ENCODE assay signal across 8 cellular contexts in the genomic region with DNA sequence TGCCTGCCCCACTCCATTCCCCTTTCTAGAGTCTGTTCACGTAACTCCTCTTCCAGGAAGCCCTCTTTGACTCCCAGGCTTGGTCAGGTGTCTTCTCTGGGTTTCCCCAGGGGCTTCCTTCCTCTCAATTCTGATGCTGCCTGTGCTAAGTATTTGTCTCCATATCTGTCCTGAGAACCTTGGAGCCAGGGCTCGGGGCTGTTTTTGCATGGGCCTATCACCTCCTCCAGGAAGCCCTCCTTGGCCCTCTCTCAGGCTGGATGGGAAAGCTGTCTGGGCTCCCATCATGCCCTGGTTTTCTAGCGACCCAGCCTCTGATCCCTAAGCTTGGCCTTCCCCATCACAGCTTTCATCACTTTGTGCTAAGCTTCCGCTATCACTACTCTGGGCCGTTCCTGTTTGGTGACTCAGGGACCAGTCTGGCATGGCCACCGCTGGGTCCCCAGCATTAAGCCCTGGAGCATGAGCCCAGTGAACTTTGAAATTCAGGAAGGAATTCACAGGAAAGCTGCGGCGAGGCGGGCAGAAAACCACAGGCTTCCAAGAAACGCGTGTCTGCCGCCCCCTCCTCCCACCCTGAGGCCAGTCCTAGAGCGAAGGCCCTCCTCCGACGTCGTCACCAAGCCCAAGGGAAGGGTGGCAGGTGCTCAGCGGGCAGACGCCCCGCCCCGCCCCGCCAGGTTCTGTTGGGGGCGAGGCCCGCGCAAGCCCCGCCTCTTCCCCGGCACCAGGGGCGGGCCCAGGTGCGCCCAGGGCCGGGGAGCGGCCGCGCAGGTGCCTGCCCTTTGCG. TPM values are rescaled to one million over a fixed set of nuclear protein-coding genes. Genes with fewer than 3 reads are reported as not detected.
A peak's percentile ranks its signal among the peaks of the same experiment; 100 is the strongest.
DNase-seq lines count a peak whose midpoint lies in the region; ATAC-seq and TF ChIP-seq lines count a peak whose summit lies in the region.

No MANE protein-coding gene starts in this region.

- H3K4me3 Mint-ChIP-seq in progenitor cell of endocrine pancreas (ENCODE audit: low read depth), result peak overlapping the region; percentile 99

- no peaks in the 10 kb centered on the region for H3K27me3 ChIP-seq in PC-3 (ENCODE audit: low read length)

- peaks cover 51% of the 10 kb centered on the region for H3K4me1 Mint-ChIP-seq in progenitor cell of endocrine pancreas (ENCODE audit: low read depth)

- POLR2A ChIA-PET in PC-3 (lab: Charles Lee; ENCODE audit: unreplicated experiment), result interaction anchor here (0.6 kb wide), 1 partner anchor 166 kb away, joined by 4 read pairs; no protein-coding TSS in a partner anchor

- CTCF ChIA-PET in PC-3 (lab: Charles Lee), result no interaction called here

- H3K79me2 ChIP-seq in PC-3 (ENCODE audit: low read length), result peaks cover 45% of the 10 kb centered on the region

- DNase-seq in Caki2 (ENCODE audit: low read depth) (peak; percentile 99), PC-3 (peak; percentile 90), cardiac septum (ENCODE audit: low spot score) (peak; percentile 81), progenitor cell of endocrine pancreas (ENCODE audit: low spot score, unreplicated experiment) (peak; percentile 97)
- DNase-seq in activated gamma-delta T cell treated with anti-CD3 and anti-CD28 coated beads, Interleukin-2, amount 50 U/mL, for 16 hours (ENCODE audit: low read depth), result peak; percentile 40

- H3K9me3 Mint-ChIP-seq in progenitor cell of endocrine pancreas (ENCODE audit: low read depth), result no peaks in the 10 kb centered on the region

- H3K27ac Mint-ChIP-seq in progenitor cell of endocrine pancreas, result peak overlapping the region; percentile 97

- peak overlapping the region; percentile 71 for H2AFZ ChIP-seq in PC-3 (ENCODE audit: low read length)

- H3K27ac ChIP-seq in PC-3 (ENCODE audit: low read length), result peak overlapping the region; percentile 73
- no peak overlapping the region for H3K27ac ChIP-seq in urinary bladder (ENCODE audit: low read depth)

- no peaks in the 10 kb centered on the region for H3K36me3 ChIP-seq in PC-3 (ENCODE audit: low read depth, low read length)
- no peaks in the 10 kb centered on the region for H3K36me3 ChIP-seq in urinary bladder (ENCODE audit: insufficient read depth)

- no peak for TF ChIP-seq CTCF in PC-3 (conservative IDR thresholded peaks at IDR 0.05; ENCODE audit: low read depth, low read length)
- TF ChIP-seq CTCF in progenitor cell of endocrine pancreas (IDR thresholded peaks at IDR 0.05; ENCODE audit: unreplicated experiment), result no peak

- ATAC-seq in HG03159 (IDR thresholded peaks at IDR 0.05; ENCODE audit: unreplicated experiment) (peak; percentile 63), PC-3 (peak; percentile 58), GM19463 (IDR thresholded peaks at IDR 0.05; ENCODE audit: unreplicated experiment) (no peak)

- H3K4me1 ChIP-seq in PC-3 (ENCODE audit: insufficient read depth, low read length) (peaks cover 39% of the 10 kb centered on the region), urinary bladder (ENCODE audit: insufficient read depth) (no peaks in the 10 kb centered on the region)

- no peaks in the 10 kb centered on the region for H3K9me3 ChIP-seq in PC-3 (ENCODE audit: low read length)

- TSS peak; percentile 21 for BruUV-seq in PC-3 (replicated peaks; lab: Mats Ljungman, UMichigan)

- peak overlapping the region; percentile 85 for H3K4me2 ChIP-seq in PC-3 (ENCODE audit: low read length)

- H3F3A ChIP-seq in PC-3 (ENCODE audit: low read length, unreplicated experiment), result no peaks in the 10 kb centered on the region

- H3K9ac ChIP-seq in PC-3 (ENCODE audit: low read length), result peak overlapping the region; percentile 86; the same call in 1 of the 2 replicates

- no peaks in the 10 kb centered on the region for H3K36me3 Mint-ChIP-seq in progenitor cell of endocrine pancreas (ENCODE audit: insufficient read depth)

- H3K4me3 ChIP-seq in PC-3 (ENCODE audit: low read length) (peak overlapping the region; percentile 91), urinary bladder (ENCODE audit: low read depth, low read length) (peak overlapping the region; percentile 41)

- H3K9me2 ChIP-seq in PC-3 (replicated peaks; ENCODE audit: low read length), result no peaks in the 10 kb centered on the region

- intact Hi-C loops in PC-3 (cut with micrococcal nuclease), result no loop called here
- intact Hi-C loops in cardiac septum (cut with DNase I), result no loop called here

- H3K27me3 Mint-ChIP-seq in progenitor cell of endocrine pancreas, result no peaks in the 10 kb centered on the region

- in situ Hi-C loops in Caki2 (cut with HindIII; ENCODE audit: low pct_unique_long_range_greater_than_20kb, low sequenced_read_pairs), result no loop called here

- H4K20me1 ChIP-seq in PC-3 (ENCODE audit: low read length), result peaks cover 18% of the 10 kb centered on the region

- WGBS in urinary bladder, result 8% methylated on average over 33 of the region's 33 CpGs

RNA-seq across cellular contexts. Expression of gene SPINT2, which starts 0.5 kb away (rescaled TPM):
- total RNA-seq in Caki2 (2014; rRNA removed; shearing (Covaris generic); ENCODE audit: low replicate concordance), result 1,423 and 1,713 TPM in 2 replicates
- total RNA-seq in PC-3 (2014; rRNA removed), result 442 and 650 TPM in 2 replicates
- 17.3 TPM for total RNA-seq in cardiac septum
- 519 and 559 TPM in 2 replicates for total RNA-seq in progenitor cell of endocrine pancreas
- total RNA-seq in urinary bladder, result 52.0 TPM
- polyA plus RNA-seq in urinary bladder, result 125 TPM

RNA-seq across cellular contexts. Expression of gene PPP1R14A, which starts 7.7 kb away (rescaled TPM):
- not detected in 2 replicates for total RNA-seq in Caki2 (2014; rRNA removed; shearing (Covaris generic); ENCODE audit: low replicate concordance)
- not detected in 2 replicates for total RNA-seq in PC-3 (2014; rRNA removed)
- total RNA-seq in cardiac septum, result 23.9 TPM
- total RNA-seq in progenitor cell of endocrine pancreas, result 15.2 and 17.2 TPM in 2 replicates
- total RNA-seq in urinary bladder, result 5.9 TPM
- 468 TPM for polyA plus RNA-seq in urinary bladder

RNA-seq across cellular contexts. Expression of gene DPF1, which starts 39.9 kb away (rescaled TPM):
- total RNA-seq in Caki2 (2014; rRNA removed; shearing (Covaris generic); ENCODE audit: low replicate concordance), result 2.3 and 3.0 TPM in 2 replicates
- 7.7 and 8.1 TPM in 2 replicates for total RNA-seq in PC-3 (2014; rRNA removed)
- 0.51 TPM for total RNA-seq in cardiac septum
- 4.8 and 4.9 TPM in 2 replicates for total RNA-seq in progenitor cell of endocrine pancreas
- 1.1 TPM for total RNA-seq in urinary bladder
- 0.24 TPM for polyA plus RNA-seq in urinary bladder

RNA-seq across cellular contexts. Expression of gene C19orf33, which starts 40.2 kb away (rescaled TPM):
- total RNA-seq in Caki2 (2014; rRNA removed; shearing (Covaris generic); ENCODE audit: low replicate concordance), result 165 and 184 TPM in 2 replicates
- total RNA-seq in PC-3 (2014; rRNA removed), result 169 and 212 TPM in 2 replicates
- total RNA-seq in cardiac septum, result 2.0 TPM
- 3.0 and 3.5 TPM in 2 replicates for total RNA-seq in progenitor cell of endocrine pancreas
- 36.8 TPM for total RNA-seq in urinary bladder
- polyA plus RNA-seq in urinary bladder, result 89.0 TPM

RNA-seq across cellular contexts. Expression of gene YIF1B, which starts 51.9 kb away (rescaled TPM):
- total RNA-seq in Caki2 (2014; rRNA removed; shearing (Covaris generic); ENCODE audit: low replicate concordance), result 180 and 207 TPM in 2 replicates
- total RNA-seq in PC-3 (2014; rRNA removed) (62.9 and 72.3 TPM in 2 replicates), cardiac septum (27.6 TPM), progenitor cell of endocrine pancreas (29.6 and 31.3 TPM in 2 replicates), urinary bladder (17.7 TPM)
- polyA plus RNA-seq in urinary bladder, result 34.3 TPM

Comparison
In these comparisons a context has a peak if more than half of its experiments do, and no peak if none do; other contexts are left out.
1. DNase-seq: peak in every context shown above with its lines; median percentile 99 in Caki2; 97 in progenitor cell of endocrine pancreas; 90 in PC-3; 81 in cardiac septum; 40 in activated gamma-delta T cell treated with anti-CD3 and anti-CD28 coated beads, Interleukin-2, amount 50 U/mL, for 16 hours.